1 cellular context compared by ENCODE assay signal in genomic region chr15:76345880-76346665, GRCh38.
TF ChIP-seq lines count a peak whose summit lies in the region.

No MANE protein-coding gene starts in this region.

TF ChIP-seq in HepG2, 621 proteins besides CTCF, POLR2A, EP300 and RAD21 (continued from another document and continues in another):
- TF ChIP-seq HMG20A (CRISPR knock-in tag; IDR thresholded peaks at IDR 0.05; ENCODE audit: borderline replicate concordance) (no peak), RBAK (CRISPR knock-in tag; IDR thresholded peaks at IDR 0.05) (no peak), LRRFIP1 (CRISPR knock-in tag; conservative IDR thresholded peaks at IDR 0.05) (no peak), SMARCE1 (IDR thresholded peaks at IDR 0.05; ENCODE audit: borderline replicate concordance) (no peak), ZNF580 (CRISPR knock-in tag; IDR thresholded peaks at IDR 0.05; ENCODE audit: borderline replicate concordance, low read depth) (no peak), ZNF354B (CRISPR knock-in tag; IDR thresholded peaks at IDR 0.05) (no peak), NFE2 (CRISPR knock-in tag; IDR thresholded peaks at IDR 0.05) (no peak), CEBPG (CRISPR knock-in tag; IDR thresholded peaks at IDR 0.05) (no peak), SKIL (CRISPR knock-in tag; IDR thresholded peaks at IDR 0.05; ENCODE audit: borderline replicate concordance) (no peak), CERS6 (CRISPR knock-in tag; IDR thresholded peaks at IDR 0.05) (no peak), KIAA2018 (CRISPR knock-in tag; IDR thresholded peaks at IDR 0.05; ENCODE audit: borderline replicate concordance) (no peak; the same call in 1 of the 2 replicates), ZNF280B (CRISPR knock-in tag; IDR thresholded peaks at IDR 0.05; ENCODE audit: borderline replicate concordance) (0 out of 2 replicates have a peak, but pooled peaks have one; percentile 24), ZNF280D (CRISPR knock-in tag; IDR thresholded peaks at IDR 0.05) (no peak), ZNF891 (CRISPR knock-in tag; IDR thresholded peaks at IDR 0.05) (no peak), HNF1A (IDR thresholded peaks at IDR 0.05; ENCODE audit: low read depth) (no peak), HNF1A (CRISPR knock-in tag; IDR thresholded peaks at IDR 0.05; ENCODE audit: borderline replicate concordance) (no peak), ZNF770 (CRISPR knock-in tag; IDR thresholded peaks at IDR 0.05) (peak; percentile 58), ATM (IDR thresholded peaks at IDR 0.05; ENCODE audit: borderline replicate concordance) (no peak), ZNF18 (CRISPR knock-in tag; IDR thresholded peaks at IDR 0.05; ENCODE audit: insufficient replicate concordance) (no peak), NFKBIZ (CRISPR knock-in tag; IDR thresholded peaks at IDR 0.05) (no peak), MXI1 (IDR thresholded peaks at IDR 0.05; ENCODE audit: borderline replicate concordance, low read depth, low read length) (no peak)
